ENCODE assay signal across 7 cellular contexts in the genomic region with DNA sequence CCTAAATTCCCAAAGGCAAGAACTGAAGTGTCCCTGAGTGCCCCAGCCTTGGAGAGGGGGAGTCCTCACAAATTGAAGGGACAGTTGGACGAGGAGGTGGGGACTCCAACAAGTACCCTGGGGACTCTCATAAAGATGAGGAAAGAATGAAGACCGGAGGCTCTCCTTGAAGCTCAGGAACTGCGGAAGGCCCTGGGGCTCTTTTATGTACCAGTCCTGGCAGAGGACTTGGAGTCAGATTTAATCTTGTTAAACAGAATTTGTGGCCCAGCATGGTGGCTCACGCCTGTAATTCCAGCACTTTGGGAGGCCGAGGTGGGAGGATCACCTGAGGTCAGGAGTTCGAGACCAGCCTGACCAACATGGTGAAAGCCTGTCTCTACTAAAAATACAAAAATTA. TPM values are rescaled to one million over a fixed set of nuclear protein-coding genes. Genes with fewer than 3 reads are reported as not detected.
DNase-seq lines count a peak whose midpoint lies in the region; ATAC-seq, FAIRE-seq and TF ChIP-seq lines count a peak whose summit lies in the region.
"Not testable (repeated sequence)": the region's sequence is repeated elsewhere in the genome, so short reads cannot be mapped to it uniquely, and the experiment has no call there.

No MANE protein-coding gene starts in this region.

- not testable (repeated sequence) for H2BK120ac ChIP-seq in trophoblast cell (ENCODE audit: insufficient read depth, low read length, poor library complexity)

- H4K20me1 ChIP-seq in GM23248 (ENCODE audit: insufficient read depth); HepG2 (ENCODE audit: insufficient read depth, low read length): not testable (repeated sequence)

- H3K4me1 ChIP-seq in GM23248 (ENCODE audit: insufficient read depth), result peaks cover 16% of the 10 kb centered on the region; the same call in 1 of the 2 replicates
- H3K4me1 ChIP-seq in adipocyte (ENCODE audit: control insufficient read depth, insufficient read depth, low read length), result peaks cover 36% of the 10 kb centered on the region
- peaks cover 13 to 22% (median 20%) of the 10 kb centered on the region in 4 donors for H3K4me1 ChIP-seq in esophagus muscularis mucosa
- H3K4me1 ChIP-seq in HepG2 (ENCODE audit: insufficient read depth, low read length), result peaks cover 83% of the 10 kb centered on the region
- H3K4me1 ChIP-seq in trophoblast cell (ENCODE audit: control insufficient read depth in 1 of 2, insufficient read depth in 2 of 2, low read length in 2 of 2), result not testable (repeated sequence)
- H3K4me1 ChIP-seq in tibial nerve, result peaks cover 0 to 42% (median 19%) of the 10 kb centered on the region in 4 donors

- H3K9ac ChIP-seq in GM23248, result peak overlapping the region; percentile 21; the same call in 1 of the 2 replicates
- peak overlapping the region; percentile 10 for H3K9ac ChIP-seq in adipocyte (ENCODE audit: low read length)
- H3K9ac ChIP-seq in HepG2 (ENCODE audit: insufficient read depth, low read depth, low read length); trophoblast cell (ENCODE audit: low read length): not testable (repeated sequence)

- TF ChIP-seq POLR2A in esophagus muscularis mucosa (IDR thresholded peaks at IDR 0.05; ENCODE audit: low read depth); HepG2 (IDR thresholded peaks at IDR 0.05; ENCODE audit: insufficient read depth in 1 of 2, low read depth in 2 of 2, low read length in 2 of 2); tibial nerve (IDR thresholded peaks at IDR 0.05): not testable (repeated sequence)

- not testable (repeated sequence) for TF ChIP-seq EP300 in esophagus muscularis mucosa (IDR thresholded peaks at IDR 0.05); HepG2 (IDR thresholded peaks at IDR 0.05; ENCODE audit: low read depth in 2 of 2, low read length in 2 of 2); HepG2 (CRISPR knock-in tag; IDR thresholded peaks at IDR 0.05; ENCODE audit: borderline replicate concordance); tibial nerve (IDR thresholded peaks at IDR 0.05)

- not testable (repeated sequence) for H3K27ac ChIP-seq in GM23248; HepG2 (ENCODE audit: extremely low read length, insufficient read depth, low read length); trophoblast cell (ENCODE audit: low read depth, low read length)
- H3K27ac ChIP-seq in esophagus muscularis mucosa (replicated peaks in 1 of 4) (peak overlapping the region in 3 of 4 donors; percentile 6 to 74 (median 34)), tibial nerve (peak overlapping the region in 3 of 4 donors; percentile 15 to 84 (median 78))

- POLR2A ChIA-PET in HepG2 (lab: Yijun Ruan, JAX), result interaction anchor here (24.7 kb wide), 1 partner anchor 23 kb away, joined by 1379 read pairs; a partner anchor contains a TSS

- CTCF ChIA-PET in HepG2 (lab: Yijun Ruan, JAX; ENCODE audit: low intra/inter-chr PET ratio, low total read pairs), result not testable (repeated sequence)

- in situ Hi-C loops in GM23248 (cut with MboI); HepG2 (cut with HindIII; ENCODE audit: extremely low pct_ligation_motif_present, low pct_unique_long_range_greater_than_20kb): not testable (repeated sequence)

- intact Hi-C loops in esophagus muscularis mucosa (cut with DNase I); HepG2 (cut with micrococcal nuclease; ENCODE audit: unreplicated experiment): not testable (repeated sequence)

- H3K36me3 ChIP-seq in GM23248 (ENCODE audit: low read depth); adipocyte (ENCODE audit: control insufficient read depth, insufficient read depth, low read length, severe bottlenecking); esophagus muscularis mucosa; HepG2 (replicated peaks in 1 of 2; ENCODE audit: control insufficient read depth in 1 of 2, insufficient read depth in 2 of 2, low read length in 2 of 2); trophoblast cell (ENCODE audit: control insufficient read depth in 1 of 2, insufficient read depth in 2 of 2, low read length in 2 of 2); tibial nerve: not testable (repeated sequence)

- WGBS in GM23248 (ENCODE audit: low coverage in 1 of 2, low lambda C conversion rate in 2 of 2, missing lambda C conversion rate in 2 of 2), 2 experiments, result 88 to 95% methylated on average over 6 of the region's 6 CpGs
- 93% methylated on average over 6 of the region's 6 CpGs for WGBS in esophagus muscularis mucosa
- WGBS in HepG2 (ENCODE audit: low lambda C conversion rate), result 94% methylated on average over 6 of the region's 6 CpGs
- no CpG with 5 or more reads among the region's 6 CpGs for WGBS in trophoblast cell (ENCODE audit: extremely low coverage, insufficient coverage, insufficient read length)
- 87 to 88% methylated on average over 6 of the region's 6 CpGs for WGBS in tibial nerve, 2 donors

- not testable (repeated sequence) for H4K12ac ChIP-seq in trophoblast cell (ENCODE audit: low read depth, low read length)

- not testable (repeated sequence) for H3K4me2 ChIP-seq in GM23248 (ENCODE audit: unreplicated experiment); HepG2 (ENCODE audit: low read depth, low read length); trophoblast cell (ENCODE audit: low read length)

- H3K9me3 ChIP-seq in GM23248 (ENCODE audit: low read depth); adipocyte (ENCODE audit: control insufficient read depth, low read length); esophagus muscularis mucosa; HepG2 (ENCODE audit: low read length); trophoblast cell (ENCODE audit: insufficient read depth, low read depth, low read length); tibial nerve: not testable (repeated sequence)

- H3K4ac ChIP-seq in trophoblast cell (ENCODE audit: low read depth, low read length), result not testable (repeated sequence)

- not testable (repeated sequence) for H3K18ac ChIP-seq in trophoblast cell (ENCODE audit: low read length)

- not testable (repeated sequence) for TF ChIP-seq CTCF in esophagus muscularis mucosa (IDR thresholded peaks at IDR 0.05); HepG2 (CRISPR knock-in tag; IDR thresholded peaks at IDR 0.05); tibial nerve (IDR thresholded peaks at IDR 0.05)

- H3F3A ChIP-seq in GM23248 (ENCODE audit: insufficient read depth), result peaks cover 13% of the 10 kb centered on the region

- H3K79me1 ChIP-seq in trophoblast cell (ENCODE audit: low read length), result not testable (repeated sequence)

- not testable (repeated sequence) for H3K79me2 ChIP-seq in GM23248 (ENCODE audit: insufficient read depth); HepG2 (ENCODE audit: insufficient read depth, low read length); trophoblast cell (ENCODE audit: control insufficient read depth, insufficient read depth, low read length, poor library complexity)

- not testable (repeated sequence) for H2BK5ac ChIP-seq in trophoblast cell (ENCODE audit: low read depth, low read length, poor library complexity)

- not testable (repeated sequence) for H2BK12ac ChIP-seq in trophoblast cell (ENCODE audit: low read length)

- H3K27me3 ChIP-seq in GM23248 (replicated peaks; ENCODE audit: insufficient read depth); adipocyte (replicated peaks; ENCODE audit: control insufficient read depth, insufficient read depth, low read length); esophagus muscularis mucosa; HepG2 (ENCODE audit: control insufficient read depth in 1 of 2, insufficient read depth in 2 of 2, low read length in 2 of 2); trophoblast cell (ENCODE audit: insufficient read depth, low read length); tibial nerve: not testable (repeated sequence)

- H3K23ac ChIP-seq in trophoblast cell (ENCODE audit: low read length), result not testable (repeated sequence)

- not testable (repeated sequence) for H2AFZ ChIP-seq in GM23248; HepG2 (ENCODE audit: low read length); trophoblast cell (ENCODE audit: insufficient read depth, low read length, poor library complexity)

- not testable (repeated sequence) for H4K8ac ChIP-seq in trophoblast cell (ENCODE audit: low read depth, low read length)

- not testable (repeated sequence) for FAIRE-seq in HepG2 (lab: Jason Lieb, UNC)

- H3K14ac ChIP-seq in trophoblast cell (ENCODE audit: low read length), result not testable (repeated sequence)

- ATAC-seq in HepG2, result not testable (repeated sequence)

- TF ChIP-seq RAD21 in HepG2 (CRISPR knock-in tag; IDR thresholded peaks at IDR 0.05), result not testable (repeated sequence)

- H3K4me3 ChIP-seq in GM23248; adipocyte (ENCODE audit: low read length); esophagus muscularis mucosa; HepG2 (replicated peaks in 1 of 3; ENCODE audit: insufficient read depth in 1 of 3, low read depth in 2 of 3, low read length in 3 of 3); trophoblast cell (ENCODE audit: low read depth, low read length); tibial nerve: not testable (repeated sequence)

- H2AK5ac ChIP-seq in trophoblast cell (ENCODE audit: low read length), result not testable (repeated sequence)

- not testable (repeated sequence) for H3K9me2 ChIP-seq in GM23248 (ENCODE audit: insufficient read depth)

- not testable (repeated sequence) for BruUV-seq in HepG2 (replicated peaks; lab: Mats Ljungman, UMichigan)

- not testable (repeated sequence) for H4K91ac ChIP-seq in trophoblast cell (ENCODE audit: low read depth, low read length)

- not testable (repeated sequence) for DNase-seq in GM23248; adipocyte (ENCODE audit: low read depth); esophagus muscularis mucosa (ENCODE audit: extremely low spot score); HepG2 (ENCODE audit: low spot score); tibial nerve (ENCODE audit: low spot score in 2 of 2)
- peak; percentile 15 for DNase-seq in NCI-H82 (lab: John Stamatoyannopoulos, UW)
- peak; percentile 65 to 73 for DNase-seq in trophoblast cell

RNA-seq across cellular contexts. Expression of a gene that starts 6.1 kb away (rescaled TPM):
- total RNA-seq in GM23248 (2014; rRNA removed; shearing (Covaris generic)), result 44.5 and 53.2 TPM in 2 replicates
- 55.1 and 56.5 TPM in 2 replicates for polyA plus RNA-seq in GM23248 (2016; fragmentation: Nextera tagmentation; extraction: Ambion mirVana)
- 10 to 100 TPM; 37.3 to 71.4 (median 50.4) TPM for total RNA-seq in esophagus muscularis mucosa
- total RNA-seq in HepG2 (2016; rRNA removed; fragmentation: Illumina TruSeq; extraction: Trizol), result 91.1 and 115 TPM in 2 replicates
- 50.9 and 56.3 TPM in 2 replicates for total RNA-seq in HepG2 (2016; cell fraction: cytosol; rRNA removed; fragmentation: Illumina TruSeq; extraction: Trizol; ENCODE audit: low read depth)
- total RNA-seq in HepG2 (2016; cell fraction: insoluble cytoplasmic fraction; rRNA removed; fragmentation: Illumina TruSeq; extraction: Trizol), result 93.8 and 106 TPM in 2 replicates
- total RNA-seq in HepG2 (2016; cell fraction: membrane; rRNA removed; fragmentation: Illumina TruSeq; extraction: Trizol), result 62.1 and 63.3 TPM in 2 replicates
- total RNA-seq in HepG2 (2016; cell fraction: nucleus; rRNA removed; fragmentation: Illumina TruSeq; extraction: Trizol), result 97.5 and 106 TPM in 2 replicates
- polyA plus RNA-seq in HepG2 (2011; rRNA removed), result 314 and 325 TPM in 2 replicates
- 244 and 264 TPM in 2 replicates for polyA plus RNA-seq in HepG2 (2011; cell fraction: cytosol; rRNA removed)
- polyA plus RNA-seq in HepG2 (2011; cell fraction: nucleus; rRNA removed), result 676 and 852 TPM in 2 replicates
- polyA plus RNA-seq in HepG2 (2012), result 192 and 251 TPM in 2 replicates
- polyA plus RNA-seq in HepG2 (2016; cell fraction: cytosol; fragmentation: Illumina TruSeq; extraction: Trizol; ENCODE audit: low read depth), result 24.9 and 31.2 TPM in 2 replicates
- 142 and 162 TPM in 2 replicates for polyA plus RNA-seq in HepG2 (2016; cell fraction: insoluble cytoplasmic fraction; fragmentation: Illumina TruSeq; extraction: Trizol; ENCODE audit: low read depth)
- polyA plus RNA-seq in HepG2 (2016; cell fraction: membrane; fragmentation: Illumina TruSeq; extraction: Trizol; ENCODE audit: low read depth), result 50.3 and 53.9 TPM in 2 replicates
- 198 and 200 TPM in 2 replicates for polyA plus RNA-seq in HepG2 (2016; cell fraction: nucleus; fragmentation: Illumina TruSeq; extraction: Trizol; ENCODE audit: insufficient read depth, low read depth)
- polyA minus RNA-seq in HepG2 (2011; rRNA and poly(A)+ RNA removed; ENCODE audit: low replicate concordance), result 54.9 and 219 TPM in 2 replicates
- 108 and 118 TPM in 2 replicates for polyA minus RNA-seq in HepG2 (2011; cell fraction: cytosol; rRNA and poly(A)+ RNA removed)
- 292 and 371 TPM in 2 replicates for polyA minus RNA-seq in HepG2 (2011; cell fraction: nucleus; rRNA and poly(A)+ RNA removed)
- 24.2 and 25.4 TPM in 2 replicates for polyA plus RNA-seq in trophoblast cell (2013)
- total RNA-seq in tibial nerve, result 100 to 1,000 TPM in 2 of 4 donors, 10 to 100 TPM in 2; 66.8 to 108 (median 96.2) TPM

RNA-seq across cellular contexts. Expression of a gene that starts 24.6 kb away (rescaled TPM):
- total RNA-seq in GM23248 (2014; rRNA removed; shearing (Covaris generic)), result 112 and 113 TPM in 2 replicates
- polyA plus RNA-seq in GM23248 (2016; fragmentation: Nextera tagmentation; extraction: Ambion mirVana) (69.2 and 72.3 TPM in 2 replicates), HepG2 (2011; rRNA removed) (129 and 137 TPM in 2 replicates)
- total RNA-seq in esophagus muscularis mucosa (10 to 100 TPM; 10.8 to 33.8 (median 16.5) TPM), HepG2 (2016; rRNA removed; fragmentation: Illumina TruSeq; extraction: Trizol) (111 and 160 TPM in 2 replicates), tibial nerve (10 to 100 TPM; 16.7 to 50.1 (median 27.8) TPM)
- total RNA-seq in HepG2 (2016; cell fraction: cytosol; rRNA removed; fragmentation: Illumina TruSeq; extraction: Trizol; ENCODE audit: low read depth), result 48.7 and 63.1 TPM in 2 replicates
- 101 and 161 TPM in 2 replicates for total RNA-seq in HepG2 (2016; cell fraction: insoluble cytoplasmic fraction; rRNA removed; fragmentation: Illumina TruSeq; extraction: Trizol)
- total RNA-seq in HepG2 (2016; cell fraction: membrane; rRNA removed; fragmentation: Illumina TruSeq; extraction: Trizol), result 105 and 128 TPM in 2 replicates
- 124 and 150 TPM in 2 replicates for total RNA-seq in HepG2 (2016; cell fraction: nucleus; rRNA removed; fragmentation: Illumina TruSeq; extraction: Trizol)
- 113 and 185 TPM in 2 replicates for polyA plus RNA-seq in HepG2 (2011; cell fraction: cytosol; rRNA removed)
- polyA plus RNA-seq in HepG2 (2011; cell fraction: nucleus; rRNA removed), result 814 and 941 TPM in 2 replicates
- 59.0 and 123 TPM in 2 replicates for polyA plus RNA-seq in HepG2 (2012)
- 41.1 and 53.2 TPM in 2 replicates for polyA plus RNA-seq in HepG2 (2016; cell fraction: cytosol; fragmentation: Illumina TruSeq; extraction: Trizol; ENCODE audit: low read depth)
- 89.1 and 103 TPM in 2 replicates for polyA plus RNA-seq in HepG2 (2016; cell fraction: insoluble cytoplasmic fraction; fragmentation: Illumina TruSeq; extraction: Trizol; ENCODE audit: low read depth)
- 74.4 and 85.2 TPM in 2 replicates for polyA plus RNA-seq in HepG2 (2016; cell fraction: membrane; fragmentation: Illumina TruSeq; extraction: Trizol; ENCODE audit: low read depth)
- polyA plus RNA-seq in HepG2 (2016; cell fraction: nucleus; fragmentation: Illumina TruSeq; extraction: Trizol; ENCODE audit: insufficient read depth, low read depth), result 289 and 305 TPM in 2 replicates
- polyA minus RNA-seq in HepG2 (2011; rRNA and poly(A)+ RNA removed; ENCODE audit: low replicate concordance), result 11.2 and 115 TPM in 2 replicates
- 29.9 and 32.1 TPM in 2 replicates for polyA minus RNA-seq in HepG2 (2011; cell fraction: cytosol; rRNA and poly(A)+ RNA removed)
- 63.9 and 90.6 TPM in 2 replicates for polyA minus RNA-seq in HepG2 (2011; cell fraction: nucleus; rRNA and poly(A)+ RNA removed)
- 22.4 and 23.4 TPM in 2 replicates for polyA plus RNA-seq in trophoblast cell (2013)

RNA-seq across cellular contexts. Expression of a gene that starts 51.7 kb away (rescaled TPM):
- total RNA-seq in GM23248 (2014; rRNA removed; shearing (Covaris generic)), result 3.7 and 4.0 TPM in 2 replicates
- polyA plus RNA-seq in GM23248 (2016; fragmentation: Nextera tagmentation; extraction: Ambion mirVana) (1.3 and 1.5 TPM in 2 replicates), HepG2 (2011; rRNA removed) (5.7 and 11.5 TPM in 2 replicates)
- total RNA-seq in esophagus muscularis mucosa (1 to 10 TPM; 1.7 to 2.6 (median 2.1) TPM), HepG2 (2016; rRNA removed; fragmentation: Illumina TruSeq; extraction: Trizol) (2.7 and 3.7 TPM in 2 replicates), tibial nerve (1 to 10 TPM; 2.0 to 8.4 (median 5.2) TPM)
- 3.1 and 3.3 TPM in 2 replicates for total RNA-seq in HepG2 (2016; cell fraction: cytosol; rRNA removed; fragmentation: Illumina TruSeq; extraction: Trizol; ENCODE audit: low read depth)
- total RNA-seq in HepG2 (2016; cell fraction: insoluble cytoplasmic fraction; rRNA removed; fragmentation: Illumina TruSeq; extraction: Trizol), result 2.3 and 3.7 TPM in 2 replicates
- total RNA-seq in HepG2 (2016; cell fraction: membrane; rRNA removed; fragmentation: Illumina TruSeq; extraction: Trizol), result 4.0 and 4.5 TPM in 2 replicates
- 4.4 and 6.1 TPM in 2 replicates for total RNA-seq in HepG2 (2016; cell fraction: nucleus; rRNA removed; fragmentation: Illumina TruSeq; extraction: Trizol)
- polyA plus RNA-seq in HepG2 (2011; cell fraction: cytosol; rRNA removed), result 3.4 and 3.8 TPM in 2 replicates
- polyA plus RNA-seq in HepG2 (2011; cell fraction: nucleus; rRNA removed), result 58.0 and 60.6 TPM in 2 replicates
- 1.5 and 7.5 TPM in 2 replicates for polyA plus RNA-seq in HepG2 (2012)
- polyA plus RNA-seq in HepG2 (2016; cell fraction: cytosol; fragmentation: Illumina TruSeq; extraction: Trizol; ENCODE audit: low read depth), result 0.94 and 1.1 TPM in 2 replicates
- 1.2 TPM in 2 replicates for polyA plus RNA-seq in HepG2 (2016; cell fraction: insoluble cytoplasmic fraction; fragmentation: Illumina TruSeq; extraction: Trizol; ENCODE audit: low read depth)
- 1.0 and 1.5 TPM in 2 replicates for polyA plus RNA-seq in HepG2 (2016; cell fraction: membrane; fragmentation: Illumina TruSeq; extraction: Trizol; ENCODE audit: low read depth)
- 10.2 and 12.1 TPM in 2 replicates for polyA plus RNA-seq in HepG2 (2016; cell fraction: nucleus; fragmentation: Illumina TruSeq; extraction: Trizol; ENCODE audit: insufficient read depth, low read depth)
- 6.3 and 21.9 TPM in 2 replicates for polyA minus RNA-seq in HepG2 (2011; rRNA and poly(A)+ RNA removed; ENCODE audit: low replicate concordance)
- 2.5 and 3.3 TPM in 2 replicates for polyA minus RNA-seq in HepG2 (2011; cell fraction: cytosol; rRNA and poly(A)+ RNA removed)
- 12.0 and 17.0 TPM in 2 replicates for polyA minus RNA-seq in HepG2 (2011; cell fraction: nucleus; rRNA and poly(A)+ RNA removed)
- 0.69 and 1.00 TPM in 2 replicates for polyA plus RNA-seq in trophoblast cell (2013)
